ENCODE assay signal across 16 cellular contexts in genomic region chr12:132812631-132813305, GRCh38. TPM values are rescaled to one million over a fixed set of nuclear protein-coding genes. Genes with fewer than 3 reads are reported as not detected.
DNase-seq lines count a peak whose midpoint lies in the region; TF ChIP-seq lines count a peak whose summit lies in the region.
"Had no signal": no experiment of that assay in that cellular context is flagged by ENCODE, and none has a peak within 500 bp of the region (broad histone marks: within the 10 kb centered on the region; RNA-seq: fewer than 3 reads in every experiment).

No MANE protein-coding gene starts in this region.

- H3K4me1 ChIP-seq in SJSA1 (replicated peaks): peaks cover 26% of the 10 kb centered on the region

- POLR2A ChIA-PET in AG04450 (lab: Yijun Ruan, JAX): no interaction called here

- TF ChIP-seq POLR2A in erythroblast (IDR thresholded peaks at IDR 0.05; ENCODE audit: low read length): no peak

- CTCF ChIA-PET in AG04450 (lab: Charles Lee): no interaction called here

- H3K27ac ChIP-seq in AG04450 (ENCODE audit: low read depth, low read length) (peak overlapping the region; percentile 39), SJSA1 (peak overlapping the region; percentile 42)
- H3K27ac ChIP-seq: BLaER1 treated with 17β-estradiol and CSF1 and Interleukin-3, amounts not matched to agents 10 nM and 100 nM; SK-N-MC had no signal

- H3K9me3 ChIP-seq in AG04450 (ENCODE audit: control insufficient read depth, insufficient read depth, low read length): no peaks in the 10 kb centered on the region; the same call in 1 of the 2 replicates
- H3K9me3 ChIP-seq in SJSA1 (replicated peaks): no peaks in the 10 kb centered on the region

- peak; percentile 36 for DNase-seq in AG04450 (ENCODE audit: low read depth, low spot score)
- DNase-seq in GM04504 (ENCODE audit: low read depth): peak; percentile 1
- DNase-seq in SJSA1 (ENCODE audit: low read depth in 1 of 2, low spot score in 2 of 2): peak; percentile 79 to 90
- DNase-seq in erythroblast (lab: John Stamatoyannopoulos, UW): peak; percentile 42 to 62
- DNase-seq in amygdala (lab: John Stamatoyannopoulos, UW): no peak
- DNase-seq in NCI-H1105 treated with DMSO at 0.1 percent for 48 hours (lab: John Stamatoyannopoulos, UW): no peak
- DNase-seq in mucosa of gallbladder (ENCODE audit: low spot score): no peak
- DNase-seq in 8988T: no peak
- DNase-seq: effector memory CD4-positive, alpha-beta T cell; GDM1; NCI-H2029 treated with DMSO at 0.1 percent for 48 hours; NCI-H82; stimulated activated CD4-positive, alpha-beta T cell treated with anti-CD3 and anti-CD28 coated beads, Interleukin-4, amount 100 ng/mL, for 4 hours; stimulated activated naive CD4-positive, alpha-beta T cell had no signal

- H3K4me3 ChIP-seq in AG04450 (ENCODE audit: low read depth, low read length): no peak overlapping the region
- H3K4me3 ChIP-seq in SJSA1: no peak overlapping the region
- H3K4me3 ChIP-seq: BLaER1 treated with 17β-estradiol and CSF1 and Interleukin-3, amounts not matched to agents 10 nM and 100 nM; SK-N-MC had no signal

- peaks cover 67% of the 10 kb centered on the region for H3K36me3 ChIP-seq in SJSA1

- H3K27me3 ChIP-seq in AG04450 (ENCODE audit: control insufficient read depth, insufficient read depth, low read length): no peaks in the 10 kb centered on the region
- no peaks in the 10 kb centered on the region for H3K27me3 ChIP-seq in SJSA1 (replicated peaks)
- H3K27me3 ChIP-seq: BLaER1 treated with 17β-estradiol and CSF1 and Interleukin-3, amounts not matched to agents 10 nM and 100 nM had no signal

- no peak for TF ChIP-seq CTCF in AG04450 (IDR thresholded peaks at IDR 0.05; ENCODE audit: low read depth, low read length)

RNA-seq across cellular contexts. Expression of gene GOLGA3, which starts 15.9 kb away (rescaled TPM):
- 22.6 and 28.0 TPM in 2 replicates for polyA plus RNA-seq in AG04450 (2011; rRNA removed)
- 78.1 and 103 TPM in 2 replicates for polyA minus RNA-seq in AG04450 (2011; rRNA and poly(A)+ RNA removed)
- 52.8 and 71.1 TPM in 2 replicates for total RNA-seq in SJSA1 (2014; rRNA removed; shearing (Covaris generic))
- total RNA-seq in mucosa of gallbladder: 72.2 TPM

RNA-seq across cellular contexts. Expression of gene ANKLE2, which starts 51.1 kb away (rescaled TPM):
- 55.7 and 65.6 TPM in 2 replicates for polyA plus RNA-seq in AG04450 (2011; rRNA removed)
- 198 and 272 TPM in 2 replicates for polyA minus RNA-seq in AG04450 (2011; rRNA and poly(A)+ RNA removed)
- total RNA-seq in SJSA1 (2014; rRNA removed; shearing (Covaris generic)): 64.0 and 72.6 TPM in 2 replicates
- 40.3 TPM for total RNA-seq in mucosa of gallbladder

Comparison
In these comparisons a context has a peak if more than half of its experiments do, and no peak if none do; other contexts are left out.
1. DNase-seq: peak in AG04450 (single experiment), GM04504 (single experiment), SJSA1 (2 of 2) and erythroblast (2 of 2); none in amygdala (0 of 56), NCI-H1105 treated with DMSO at 0.1 percent for 48 hours (single experiment), mucosa of gallbladder (single experiment) and 8988T (single experiment).